Comparison of ENCODE assay signal across 10 cellular contexts in the genomic region with DNA sequence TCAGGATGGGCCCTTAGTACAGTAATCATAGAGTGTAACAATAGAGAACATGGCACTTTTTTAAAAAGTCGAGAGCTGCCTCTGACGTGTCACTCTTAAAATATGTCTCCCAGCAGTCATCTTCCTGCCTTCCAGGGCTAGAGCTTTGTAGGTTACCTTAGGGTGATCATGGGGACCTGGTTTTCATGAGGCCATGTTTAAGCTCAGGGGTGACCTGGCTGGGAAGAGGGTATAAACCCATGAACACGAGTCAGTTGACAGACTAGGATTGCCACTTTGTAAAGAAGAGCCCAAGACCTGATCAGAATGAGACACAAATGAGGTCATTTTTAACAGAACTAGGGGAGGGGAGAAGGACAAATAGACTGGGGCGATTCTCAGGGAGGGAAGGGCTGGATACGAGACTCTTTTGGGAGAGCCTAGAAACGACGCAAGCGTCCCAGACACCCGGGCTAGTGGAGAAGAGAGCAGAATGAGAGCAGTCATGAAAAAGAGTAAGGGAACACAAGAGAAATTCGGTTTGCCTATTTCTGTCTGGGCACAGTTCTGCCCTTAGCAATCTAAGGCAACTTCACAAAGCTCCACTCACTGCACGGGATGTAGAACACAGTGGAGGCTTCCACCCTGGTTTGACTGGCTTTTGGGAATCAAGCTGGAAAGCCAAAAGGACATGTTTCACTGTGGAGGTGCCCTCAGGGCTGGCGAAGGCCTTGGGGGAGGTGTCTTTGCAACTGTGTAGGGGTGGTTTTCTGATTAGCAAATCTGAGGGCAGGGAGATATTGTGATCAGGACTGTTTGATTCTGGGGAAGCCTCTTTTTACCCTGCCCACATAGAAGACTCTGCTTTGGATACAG. TPM values are rescaled to one million over a fixed set of nuclear protein-coding genes. Genes with fewer than 3 reads are reported as not detected.
DNase-seq lines count a peak whose midpoint lies in the region; ATAC-seq, FAIRE-seq and TF ChIP-seq lines count a peak whose summit lies in the region.
"Had no signal": no experiment of that assay in that cellular context is flagged by ENCODE, and none has a peak within 500 bp of the region (broad histone marks: within the 10 kb centered on the region; RNA-seq: fewer than 3 reads in every experiment).

No MANE protein-coding gene starts in this region.

- no peaks in the 10 kb centered on the region for H4K20me1 ChIP-seq in HCT116 (ENCODE audit: insufficient read depth)
- no peaks in the 10 kb centered on the region for H4K20me1 ChIP-seq in K562 (replicated peaks; ENCODE audit: control insufficient read depth, insufficient read depth, low read length)

- peaks cover 2% of the 10 kb centered on the region for H3K79me1 ChIP-seq in mesendoderm (ENCODE audit: low read length)

- TF ChIP-seq RAD21 in HCT116 (IDR thresholded peaks at IDR 0.05; ENCODE audit: low read depth) (no peak), K562 (CRISPR knock-in tag; conservative IDR thresholded peaks at IDR 0.05 in 1 of 2, IDR thresholded peaks at IDR 0.05 in 1 of 2) (no peak)

- FAIRE-seq in K562 (lab: Jason Lieb, UNC), result peak; percentile 82

- in situ Hi-C loops in K562 (cut with MboI) (no loop called here), ACHN (cut with HindIII; ENCODE audit: low pct_ligation_motif_present, low pct_unique_long_range_greater_than_20kb, low sequenced_read_pairs) (no loop called here)

- H4K8ac ChIP-seq in mesendoderm (ENCODE audit: low read depth, low read length), result no peak overlapping the region

- H2BK5ac ChIP-seq in mesendoderm (ENCODE audit: low read length), result no peak overlapping the region

- H3K27ac ChIP-seq in HCT116 (ENCODE audit: low read depth, low read length) (no peak overlapping the region), K562 (ENCODE audit: extremely low read depth, low read depth, low read length) (peak overlapping the region; percentile 38), mesendoderm (ENCODE audit: low read depth, low read length) (no peak overlapping the region), stomach smooth muscle (ENCODE audit: low read length) (peak overlapping the region; percentile 100)

- no peak for DNase-seq in HCT116 (ENCODE audit: low read depth, low spot score)
- DNase-seq in K562 (ENCODE audit: extremely low read depth in 1 of 4, low spot score in 3 of 4), result peak in 2 of 4 experiments; percentile 41 to 47
- peak; percentile 41 for DNase-seq in mesendoderm
- no peak for DNase-seq in DMS114 treated with DMSO at 0.1 percent for 48 hours (lab: John Stamatoyannopoulos, UW; ENCODE audit: unreplicated experiment)
- no peak for DNase-seq in ACHN
- no peak for DNase-seq in NCI-H1930 (lab: John Stamatoyannopoulos, UW)
- DNase-seq: COR-L47, RPMI8226 had no signal

- H3K27me3 ChIP-seq in HCT116 (ENCODE audit: insufficient read depth, low read length) (no peaks in the 10 kb centered on the region), K562 (ENCODE audit: control insufficient read depth in 2 of 2, insufficient read depth in 2 of 2, low read length in 2 of 2) (no peaks in the 10 kb centered on the region), mesendoderm (ENCODE audit: insufficient read depth, low read length, poor library complexity) (no peaks in the 10 kb centered on the region), stomach smooth muscle (ENCODE audit: control insufficient read depth in 1 of 2, insufficient read depth in 2 of 2, low read length in 2 of 2) (no peaks in the 10 kb centered on the region)

- BruUV-seq in HCT116 (replicated peaks; lab: Mats Ljungman, UMichigan), result no TSS peak
- BruUV-seq in K562 (replicated peaks; lab: Mats Ljungman, UMichigan), result no TSS peak

- H3K9me3 ChIP-seq in HCT116 (ENCODE audit: control insufficient read depth in 1 of 2, insufficient read depth in 1 of 2, low read depth in 1 of 2, low read length in 2 of 2) (no peaks in the 10 kb centered on the region), K562 (replicated peaks; ENCODE audit: control insufficient read depth, insufficient read depth, low read depth, low read length) (no peaks in the 10 kb centered on the region), stomach smooth muscle (ENCODE audit: control insufficient read depth in 2 of 2, low read length in 2 of 2) (no peaks in the 10 kb centered on the region)

- H3K4me3 ChIP-seq in HCT116 (replicated peaks in 1 of 2; ENCODE audit: low read depth in 1 of 2, low read length in 2 of 2) (no peak overlapping the region), K562 (no peak overlapping the region), mesendoderm (ENCODE audit: low read length) (no peak overlapping the region), stomach smooth muscle (ENCODE audit: low read length in 2 of 2) (peak overlapping the region in 1 of 2 donors; percentile 24)

- H2BK15ac ChIP-seq in mesendoderm (replicated peaks; ENCODE audit: low read depth), result no peak overlapping the region

- no peaks in the 10 kb centered on the region for H3K9me2 ChIP-seq in HCT116 (ENCODE audit: insufficient read depth)

- intact Hi-C loops in HCT116 (cut with micrococcal nuclease), result no loop called here
- intact Hi-C loops in K562 (cut with micrococcal nuclease), result loop anchor here (5.0 to 10.0 kb wide), 2 partner anchors 96 to 818 kb away; a partner anchor contains a TSS

- TF ChIP-seq CTCF in HCT116 (IDR thresholded peaks at IDR 0.05 in 2 of 3, conservative IDR thresholded peaks at IDR 0.05 in 1 of 3; ENCODE audit: borderline replicate concordance in 1 of 3, insufficient read depth in 1 of 3, low read depth in 2 of 3, low read length in 2 of 3) (no peak), K562 (IDR thresholded peaks at IDR 0.05 in 2 of 3, conservative IDR thresholded peaks at IDR 0.05 in 1 of 3; ENCODE audit: insufficient read depth in 2 of 3, low read depth in 1 of 3, low read length in 3 of 3) (no peak)

- TF ChIP-seq EP300 in K562 (IDR thresholded peaks at IDR 0.05; ENCODE audit: low read length), result no peak

- peaks cover 21 to 53% of the 10 kb centered on the region in 2 experiments for H3K4me1 ChIP-seq in HCT116 (ENCODE audit: control insufficient read depth in 1 of 2, insufficient read depth in 2 of 2, low read length in 2 of 2)
- H3K4me1 ChIP-seq in K562 (replicated peaks in 1 of 2; ENCODE audit: control insufficient read depth in 2 of 2, insufficient read depth in 2 of 2, low read length in 2 of 2), result peaks cover 44 to 49% of the 10 kb centered on the region in 2 experiments
- peaks cover 9% of the 10 kb centered on the region for H3K4me1 ChIP-seq in mesendoderm (ENCODE audit: control insufficient read depth, low read depth, low read length)
- peaks cover 28% of the 10 kb centered on the region for H3K4me1 ChIP-seq in stomach smooth muscle (ENCODE audit: control insufficient read depth, insufficient read depth, low read length)

- H3K56ac ChIP-seq in mesendoderm (ENCODE audit: low read length), result peak overlapping the region; percentile 1

- peak overlapping the region; percentile 49 for H3K4ac ChIP-seq in mesendoderm (ENCODE audit: low read depth, low read length)

- no peaks in the 10 kb centered on the region for H3K9me1 ChIP-seq in K562 (ENCODE audit: control insufficient read depth, insufficient read depth, low read length)

- POLR2A ChIA-PET in HCT116 (lab: Charles Lee), result no interaction called here
- POLR2A ChIA-PET in K562 (lab: Yijun Ruan, JAX), result interaction anchor here (0.5 to 1.4 kb wide), 8 partner anchors 10 to 230 kb away, joined by 3 to 6 read pairs (median 4); a partner anchor contains a TSS

- WGBS in K562 (ENCODE audit: insufficient coverage, low coverage, missing lambda C conversion rate), result 29% methylated on average over 12 of the region's 12 CpGs
- WGBS in mesendoderm (ENCODE audit: extremely low coverage, insufficient coverage, low lambda C conversion rate), result no CpG with 5 or more reads among the region's 12 CpGs

- CTCF ChIA-PET in HCT116 (lab: Charles Lee) (no interaction called here), K562 (lab: Yijun Ruan, JAX; ENCODE audit: low intra/inter-chr PET ratio) (interaction anchor here (0.8 kb wide), 1 partner anchor 21 kb away, joined by 3 read pairs; no protein-coding TSS in a partner anchor)

- RAD21 ChIA-PET in HCT116 (lab: Charles Lee; ENCODE audit: low non-redundant PET in 1 of 2, low total read pairs in 2 of 2, uncharacterized antibody in 2 of 2, unreplicated experiment in 2 of 2), result no interaction called here

- H3K9ac ChIP-seq in HCT116 (ENCODE audit: low read length), result no peak overlapping the region
- H3K9ac ChIP-seq in K562 (ENCODE audit: insufficient read depth in 1 of 2, low read depth in 2 of 2, low read length in 2 of 2), result peak overlapping the region; percentile 11 to 39; a peak in 3 of 4 replicates
- no peak overlapping the region for H3K9ac ChIP-seq in mesendoderm (ENCODE audit: low read length)
- H3K9ac ChIP-seq in stomach smooth muscle (ENCODE audit: low read length in 2 of 2), result peak overlapping the region; percentile 98

- ATAC-seq in HCT116, result no peak
- ATAC-seq in K562, result peak; percentile 3
- ATAC-seq in HG03442 (IDR thresholded peaks at IDR 0.05; ENCODE audit: unreplicated experiment), result no peak

- H3K36me3 ChIP-seq in HCT116 (ENCODE audit: control insufficient read depth in 1 of 2, insufficient read depth in 2 of 2, low read length in 2 of 2) (no peaks in the 10 kb centered on the region), K562 (ENCODE audit: control insufficient read depth, insufficient read depth, low read length) (peaks cover 7% of the 10 kb centered on the region; the same call in 2 of the 3 replicates), mesendoderm (ENCODE audit: control insufficient read depth, insufficient read depth, low read length) (no peaks in the 10 kb centered on the region), stomach smooth muscle (ENCODE audit: control insufficient read depth in 2 of 2, insufficient read depth in 2 of 2, low read length in 2 of 2) (no peaks in the 10 kb centered on the region)

- TF ChIP-seq POLR2A in HCT116 (IDR thresholded peaks at IDR 0.05; ENCODE audit: borderline replicate concordance, extremely low read depth, insufficient read depth, insufficient read length), result no peak
- no peak for TF ChIP-seq POLR2A in K562 (conservative IDR thresholded peaks at IDR 0.05)

- H3K18ac ChIP-seq in mesendoderm (ENCODE audit: low read length), result peak overlapping the region; percentile 80

- peak overlapping the region; percentile 13 for H3K4me2 ChIP-seq in HCT116 (ENCODE audit: low read length)
- peak overlapping the region; percentile 27; the same call in 1 of the 2 replicates for H3K4me2 ChIP-seq in K562 (ENCODE audit: insufficient read depth, low read length)
- H3K4me2 ChIP-seq in mesendoderm (ENCODE audit: low read length), result no peak overlapping the region

- H2BK120ac ChIP-seq in mesendoderm (ENCODE audit: low read depth, low read length), result no peak overlapping the region

- H2AK5ac ChIP-seq in mesendoderm (ENCODE audit: low read length), result no peak overlapping the region

- H3K23ac ChIP-seq in mesendoderm (ENCODE audit: low read length), result no peak overlapping the region

- H4K5ac ChIP-seq in mesendoderm (ENCODE audit: low read length), result no peak overlapping the region

- H3K79me2 ChIP-seq in HCT116 (ENCODE audit: insufficient read depth, low read length) (no peaks in the 10 kb centered on the region; the same call in 1 of the 2 replicates), K562 (ENCODE audit: control insufficient read depth, insufficient read depth, low read length) (peaks cover 29% of the 10 kb centered on the region), mesendoderm (ENCODE audit: control insufficient read depth, insufficient read depth, low read length) (peaks cover 6% of the 10 kb centered on the region)

- peak overlapping the region; percentile 49 for H2AFZ ChIP-seq in HCT116 (ENCODE audit: low read depth, low read length, poor library complexity, severe bottlenecking)
- peak overlapping the region; percentile 90 for H2AFZ ChIP-seq in K562 (ENCODE audit: low read depth, low read length)

RNA-seq across cellular contexts. Expression of a gene that starts 1.8 kb away (rescaled TPM):
- total RNA-seq in HCT116 (2021; ENCODE audit: unreplicated experiment) (46.9 TPM), K562 (2014; rRNA removed) (34.9 and 43.1 TPM in 2 replicates), K562 (2014; rRNA removed; fragmentation: Illumina TruSeq; extraction: Trizol) (44.1 and 51.7 TPM in 2 replicates), K562 (2015; rRNA removed; fragmentation: Illumina TruSeq; extraction: Trizol) (36.8 and 41.3 TPM in 2 replicates), K562 (2021) (57.7 and 66.1 TPM in 2 replicates)
- polyA plus RNA-seq in HCT116 (2012), result 17.8 and 18.6 TPM in 2 replicates
- 62.1 and 65.0 TPM in 2 replicates for total RNA-seq in K562 (2011; cell fraction: chromatin; rRNA removed; ENCODE audit: low replicate concordance)
- total RNA-seq in K562 (2011; cell fraction: nucleolus; rRNA removed), result 26.5 and 31.9 TPM in 2 replicates
- total RNA-seq in K562 (2011; cell fraction: nucleoplasm; rRNA removed), result 43.2 and 112 TPM in 2 replicates
- polyA plus RNA-seq in K562 (2011; rRNA removed) (32.8 and 70.4 TPM in 2 replicates), K562 (2014; fragmentation: Illumina TruSeq; extraction: Trizol) (47.9 and 50.9 TPM in 2 replicates), K562 (2014; fragmentation: Nextera tagmentation; extraction: Ambion mirVana) (10 to 100 TPM; 20.7 to 25.6 TPM), K562 (2014; rRNA removed) (25.6 and 29.0 TPM in 2 replicates)
- polyA plus RNA-seq in K562 (2011; cell fraction: cytosol; rRNA removed), result 26.1 and 28.8 TPM in 2 replicates
- polyA plus RNA-seq in K562 (2011; cell fraction: nucleus; rRNA removed), result 33.7 and 65.3 TPM in 2 replicates
- polyA plus RNA-seq in K562 (2012), result 37.3 and 45.1 TPM in 2 replicates
- polyA minus RNA-seq in K562 (2011; rRNA and poly(A)+ RNA removed), result 89.7 and 166 TPM in 2 replicates
- 27.4 and 41.0 TPM in 2 replicates for polyA minus RNA-seq in K562 (2011; cell fraction: cytosol; rRNA and poly(A)+ RNA removed)
- polyA minus RNA-seq in K562 (2011; cell fraction: nucleus; rRNA and poly(A)+ RNA removed), result 32.4 and 49.9 TPM in 2 replicates
- 61.9 TPM for polyA plus RNA-seq in mesendoderm (2013, experiment 1 of 2)
- 62.7 TPM for polyA plus RNA-seq in mesendoderm (2013, experiment 2 of 2)

Comparison
In these comparisons a context has a peak if more than half of its experiments do, and no peak if none do; other contexts are left out.
1. H3K27ac ChIP-seq: peak in K562 (single experiment) and stomach smooth muscle (single experiment); none in HCT116 (single experiment) and mesendoderm (single experiment).
2. H3K9ac ChIP-seq: peak in K562 (2 of 2) and stomach smooth muscle (2 of 2); none in HCT116 (single experiment) and mesendoderm (single experiment).